In the genomic region with DNA sequence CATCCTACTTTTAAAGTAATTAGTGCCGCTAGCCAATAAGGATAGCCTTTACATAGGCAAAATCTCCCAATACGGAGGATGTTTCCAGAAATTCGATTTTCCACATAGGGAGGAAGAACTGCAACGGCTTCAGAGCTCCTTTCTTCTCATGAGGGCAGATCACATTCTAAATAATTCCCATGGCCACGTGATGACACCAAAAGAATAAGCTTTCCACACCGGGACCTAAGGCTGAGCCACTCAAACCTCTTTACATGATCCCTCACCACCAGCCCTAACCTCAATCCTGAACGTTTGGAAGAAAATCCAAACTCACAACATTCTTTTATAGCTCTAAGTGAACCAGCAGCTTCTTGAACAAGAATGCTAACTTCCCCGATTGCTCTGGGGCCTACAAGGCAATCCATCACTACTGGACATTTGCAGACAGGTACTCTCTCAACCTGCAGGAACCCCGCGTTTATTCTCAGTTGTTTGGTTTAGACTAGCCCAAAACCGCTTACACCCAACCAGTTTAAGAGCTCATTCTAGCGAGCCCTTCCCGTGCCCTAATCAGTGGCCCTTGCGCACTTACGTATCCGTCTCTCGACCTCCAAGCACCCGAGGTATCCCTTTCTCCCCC, we compare ENCODE assay signal across 8 cellular contexts. TPM values are rescaled to one million over a fixed set of nuclear protein-coding genes. Genes with fewer than 3 reads are reported as not detected.
DNase-seq lines count a peak whose midpoint lies in the region; ATAC-seq and TF ChIP-seq lines count a peak whose summit lies in the region.

No MANE protein-coding gene starts in this region.

- H3K4me1 Mint-ChIP-seq in activated CD8-positive, alpha-beta T cell treated with anti-CD3 and anti-CD28 coated beads for 36 hours (ENCODE audit: low read depth) = peaks cover 42% of the 10 kb centered on the region

- DNase-seq in DMS53 (lab: John Stamatoyannopoulos, UW) (peak; percentile 80), hepatic stellate cell (ENCODE audit: low spot score) (peak; percentile 11), NK-92 (lab: John Stamatoyannopoulos, UW; ENCODE audit: unreplicated experiment) (no peak), retina (no peak)
- DNase-seq in activated CD8-positive, alpha-beta T cell treated with anti-CD3 and anti-CD28 coated beads for 36 hours = no peak

- POLR2A ChIA-PET in activated CD8-positive, alpha-beta T cell treated with anti-CD3 and anti-CD28 coated beads for 36 hours (lab: Charles Lee) = interaction anchor here (1.1 to 1.6 kb wide), 3 partner anchors 43 to 58 kb away, joined by 5 to 11 read pairs (median 6); partner anchors contain the start of gene IPO8

- H3K36me3 ChIP-seq in HUES6 (ENCODE audit: control insufficient read depth, insufficient read depth, low read length) (peaks cover 28% of the 10 kb centered on the region), skeletal muscle satellite cell (ENCODE audit: insufficient read depth, low read length) (peaks cover 13% of the 10 kb centered on the region)

- no peaks in the 10 kb centered on the region for H3K27me3 Mint-ChIP-seq in activated CD8-positive, alpha-beta T cell treated with anti-CD3 and anti-CD28 coated beads for 36 hours

- H3K27me3 ChIP-seq in HUES6 (ENCODE audit: control insufficient read depth, insufficient read depth, low read length) = no peaks in the 10 kb centered on the region
- no peaks in the 10 kb centered on the region for H3K27me3 ChIP-seq in skeletal muscle satellite cell (ENCODE audit: control insufficient read depth, insufficient read depth, low read length)

- H3K4me1 ChIP-seq in HUES6 (ENCODE audit: control insufficient read depth, insufficient read depth, low read length) (peaks cover 28% of the 10 kb centered on the region), skeletal muscle satellite cell (ENCODE audit: control insufficient read depth, insufficient read depth, low read length) (peaks cover 40% of the 10 kb centered on the region)

- no peak for ATAC-seq in activated CD8-positive, alpha-beta T cell treated with anti-CD3 and anti-CD28 coated beads for 36 hours
- no peak for ATAC-seq in HG03378 (IDR thresholded peaks at IDR 0.05; ENCODE audit: unreplicated experiment)

- H3K9me3 Mint-ChIP-seq in activated CD8-positive, alpha-beta T cell treated with anti-CD3 and anti-CD28 coated beads for 36 hours = no peaks in the 10 kb centered on the region

- peak overlapping the region; percentile 50; the same call in 1 of the 2 replicates for H3K27ac ChIP-seq in HUES6 (ENCODE audit: low read depth, low read length)

- H3K9ac ChIP-seq in HUES6 (ENCODE audit: low read length) (peak overlapping the region; percentile 93), skeletal muscle satellite cell (ENCODE audit: low read depth, low read length) (peak overlapping the region; percentile 88)

- peak overlapping the region; percentile 98 for H3K4me2 ChIP-seq in skeletal muscle satellite cell (ENCODE audit: low read length)

- H3K4me3 Mint-ChIP-seq in activated CD8-positive, alpha-beta T cell treated with anti-CD3 and anti-CD28 coated beads for 36 hours = peak overlapping the region; percentile 96

- peak overlapping the region; percentile 91 for H3K4me3 ChIP-seq in HUES6 (ENCODE audit: low read depth, low read length)
- H3K4me3 ChIP-seq in skeletal muscle satellite cell (ENCODE audit: low read length) = peak overlapping the region; percentile 95

- peaks cover 3% of the 10 kb centered on the region for H3K36me3 Mint-ChIP-seq in activated CD8-positive, alpha-beta T cell treated with anti-CD3 and anti-CD28 coated beads for 36 hours (ENCODE audit: low read depth)

- intact Hi-C loops in activated CD8-positive, alpha-beta T cell treated with anti-CD3 and anti-CD28 coated beads for 36 hours (cut with micrococcal nuclease) = no loop called here

- CTCF ChIA-PET in activated CD8-positive, alpha-beta T cell treated with anti-CD3 and anti-CD28 coated beads for 36 hours (lab: Charles Lee) = interaction anchor here (0.9 to 5.0 kb wide), 8 partner anchors 10 to 1107 kb away, joined by 3 to 31 read pairs (median 5); partner anchors contain the start of gene IPO8

- H3K9me3 ChIP-seq in HUES6 (ENCODE audit: control insufficient read depth, insufficient read depth, low read depth, low read length) = no peaks in the 10 kb centered on the region
- H3K9me3 ChIP-seq in skeletal muscle satellite cell (replicated peaks; ENCODE audit: low read length) = no peaks in the 10 kb centered on the region

- TF ChIP-seq CTCF in activated CD8-positive, alpha-beta T cell treated with anti-CD3 and anti-CD28 coated beads for 36 hours (IDR thresholded peaks at IDR 0.05) = no peak

- H3K27ac Mint-ChIP-seq in activated CD8-positive, alpha-beta T cell treated with anti-CD3 and anti-CD28 coated beads for 36 hours = peak overlapping the region; percentile 79

RNA-seq across cellular contexts. Expression of gene CAPRIN2, which starts 0.9 kb away (rescaled TPM):
- total RNA-seq in activated CD8-positive, alpha-beta T cell treated with anti-CD3 and anti-CD28 coated beads for 36 hours = 10 to 100 TPM in 1 of 2 experiments, 1 to 10 TPM in 1; 8.1 to 11.7 TPM
- total RNA-seq in skeletal muscle satellite cell (2012; rRNA removed) = 20.1 and 21.8 TPM in 2 replicates

RNA-seq across cellular contexts. Expression of gene IPO8, which starts 58.2 kb away (rescaled TPM):
- total RNA-seq in activated CD8-positive, alpha-beta T cell treated with anti-CD3 and anti-CD28 coated beads for 36 hours = 10 to 100 TPM; 40.2 to 47.7 TPM
- total RNA-seq in skeletal muscle satellite cell (2012; rRNA removed) = 18.8 and 22.1 TPM in 2 replicates

Comparison
In these comparisons a context has a peak if more than half of its experiments do, and no peak if none do; other contexts are left out.
1. DNase-seq: peak in DMS53 (single experiment) and hepatic stellate cell (single experiment); none in activated CD8-positive, alpha-beta T cell treated with anti-CD3 and anti-CD28 coated beads for 36 hours (single experiment), NK-92 (single experiment) and retina (single experiment).